Comparison of ENCODE assay signal across 8 cellular contexts in the genomic region with DNA sequence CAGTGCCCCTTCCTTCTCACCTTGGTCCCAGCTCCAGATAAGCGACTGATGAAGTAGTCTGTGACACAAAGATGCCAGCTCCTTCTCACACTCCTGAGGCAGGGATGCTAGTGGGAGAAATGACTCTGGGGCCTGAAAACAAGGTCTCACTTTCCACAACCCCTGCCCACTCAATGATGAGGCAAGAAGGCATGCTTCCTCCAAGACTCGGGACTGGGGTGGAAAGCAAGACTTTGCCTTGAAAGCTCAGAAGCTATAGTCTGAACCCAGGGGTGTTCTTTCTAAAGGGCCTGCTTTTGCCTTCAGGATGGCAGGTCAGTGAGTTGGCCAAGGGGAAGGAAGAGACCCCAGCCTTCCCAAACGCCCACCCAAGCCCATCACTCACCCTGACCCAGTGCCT. TPM values are rescaled to one million over a fixed set of nuclear protein-coding genes. Genes with fewer than 3 reads are reported as not detected.
DNase-seq lines count a peak whose midpoint lies in the region; ATAC-seq and TF ChIP-seq lines count a peak whose summit lies in the region.
"Had no signal": no experiment of that assay in that cellular context is flagged by ENCODE, and none has a peak within 500 bp of the region (broad histone marks: within the 10 kb centered on the region; RNA-seq: fewer than 3 reads in every experiment).

No MANE protein-coding gene starts in this region.

- H3K9me3 Mint-ChIP-seq in activated CD8-positive, alpha-beta T cell treated with anti-CD3 and anti-CD28 coated beads for 36 hours = no peaks in the 10 kb centered on the region
- H3K9me3 Mint-ChIP-seq in stimulated activated naive B cell treated with anti-CD40 and anti-IgM and Interleukin-4, amounts not matched to agents 10 μg/mL and 1 μg/mL and 100 μg/mL, for 72 hours = no peaks in the 10 kb centered on the region

- H3K9ac ChIP-seq in iPS-18a (ENCODE audit: low read length) = no peak overlapping the region

- no peak overlapping the region for H3K27ac ChIP-seq in iPS-18a (ENCODE audit: low read length)

- POLR2A ChIA-PET in activated CD8-positive, alpha-beta T cell treated with anti-CD3 and anti-CD28 coated beads for 36 hours (lab: Charles Lee) = interaction anchor here (0.6 to 4.2 kb wide), 11 partner anchors 8 to 190 kb away, joined by 3 to 48 read pairs (median 10); a partner anchor contains a TSS

- TF ChIP-seq CTCF in HFF-Myc (IDR thresholded peaks at IDR 0.05; ENCODE audit: low read depth, low read length, missing control alignments) = no peak
- TF ChIP-seq CTCF in activated CD8-positive, alpha-beta T cell treated with anti-CD3 and anti-CD28 coated beads for 36 hours (IDR thresholded peaks at IDR 0.05) = no peak

- peak overlapping the region; percentile 82 for H3K4me3 ChIP-seq in HFF-Myc (replicated peaks; ENCODE audit: low read depth, low read length)
- H3K4me3 ChIP-seq in iPS-18a (ENCODE audit: low read length) = peak overlapping the region; percentile 100

- H3K9me3 ChIP-seq in iPS-18a (ENCODE audit: control insufficient read depth, low read depth, low read length) = no peaks in the 10 kb centered on the region

- H3K36me3 ChIP-seq in iPS-18a (ENCODE audit: control insufficient read depth, low read depth, low read length) = peaks cover 14% of the 10 kb centered on the region

- no peak overlapping the region for H3K27ac Mint-ChIP-seq in activated CD8-positive, alpha-beta T cell treated with anti-CD3 and anti-CD28 coated beads for 36 hours
- no peak overlapping the region for H3K27ac Mint-ChIP-seq in stimulated activated naive B cell treated with anti-CD40 and anti-IgM and Interleukin-4, amounts not matched to agents 10 μg/mL and 1 μg/mL and 100 μg/mL, for 72 hours

- intact Hi-C loops in activated CD8-positive, alpha-beta T cell treated with anti-CD3 and anti-CD28 coated beads for 36 hours (cut with micrococcal nuclease) = loop anchor here (5.0 kb wide), 1 partner anchor 51 kb away; no protein-coding TSS in a partner anchor

- peaks cover 3% of the 10 kb centered on the region for H3K4me1 ChIP-seq in iPS-18a (ENCODE audit: control insufficient read depth, low read depth, low read length)

- no peaks in the 10 kb centered on the region for H3K27me3 Mint-ChIP-seq in activated CD8-positive, alpha-beta T cell treated with anti-CD3 and anti-CD28 coated beads for 36 hours
- H3K27me3 Mint-ChIP-seq in stimulated activated naive B cell treated with anti-CD40 and anti-IgM and Interleukin-4, amounts not matched to agents 10 μg/mL and 1 μg/mL and 100 μg/mL, for 72 hours = no peaks in the 10 kb centered on the region

- peaks cover 28% of the 10 kb centered on the region for H3K4me1 Mint-ChIP-seq in activated CD8-positive, alpha-beta T cell treated with anti-CD3 and anti-CD28 coated beads for 36 hours (ENCODE audit: low read depth)
- peaks cover 23 to 36% of the 10 kb centered on the region in 2 donors for H3K4me1 Mint-ChIP-seq in stimulated activated naive B cell treated with anti-CD40 and anti-IgM and Interleukin-4, amounts not matched to agents 10 μg/mL and 1 μg/mL and 100 μg/mL, for 72 hours

- H3K4me3 Mint-ChIP-seq in activated CD8-positive, alpha-beta T cell treated with anti-CD3 and anti-CD28 coated beads for 36 hours = peak overlapping the region; percentile 86
- H3K4me3 Mint-ChIP-seq in stimulated activated naive B cell treated with anti-CD40 and anti-IgM and Interleukin-4, amounts not matched to agents 10 μg/mL and 1 μg/mL and 100 μg/mL, for 72 hours = peak overlapping the region; percentile 93 to 99

- DNase-seq in HFF-Myc (ENCODE audit: extremely low read depth, low read depth) (no peak), NCI-H2107 (lab: John Stamatoyannopoulos, UW) (no peak)
- no peak for DNase-seq in activated CD8-positive, alpha-beta T cell treated with anti-CD3 and anti-CD28 coated beads for 36 hours
- DNase-seq in stimulated activated naive B cell treated with anti-CD40 and anti-IgM and Interleukin-4, amounts not matched to agents 10 μg/mL and 1 μg/mL and 100 μg/mL, for 72 hours = no peak
- DNase-seq: T1000 had no signal

- CTCF ChIA-PET in activated CD8-positive, alpha-beta T cell treated with anti-CD3 and anti-CD28 coated beads for 36 hours (lab: Charles Lee) = interaction anchor here (1.0 to 5.9 kb wide), 15 partner anchors 9 to 147 kb away, joined by 3 to 108 read pairs (median 9); a partner anchor contains a TSS

- no peaks in the 10 kb centered on the region for H3K27me3 ChIP-seq in iPS-18a (ENCODE audit: control insufficient read depth, insufficient read depth, low read length)

- no peak for ATAC-seq in activated CD8-positive, alpha-beta T cell treated with anti-CD3 and anti-CD28 coated beads for 36 hours
- ATAC-seq in stimulated activated naive B cell treated with anti-CD40 and anti-IgM and Interleukin-4, amounts not matched to agents 10 μg/mL and 1 μg/mL and 100 μg/mL, for 72 hours (replicated peaks) = no peak
- ATAC-seq in HG03175 (IDR thresholded peaks at IDR 0.05; ENCODE audit: unreplicated experiment) (no peak), GM18520 (IDR thresholded peaks at IDR 0.05; ENCODE audit: unreplicated experiment) (no peak)

- H3K36me3 Mint-ChIP-seq in activated CD8-positive, alpha-beta T cell treated with anti-CD3 and anti-CD28 coated beads for 36 hours (ENCODE audit: low read depth) = peaks cover 29% of the 10 kb centered on the region
- peaks cover 21 to 31% of the 10 kb centered on the region in 2 donors for H3K36me3 Mint-ChIP-seq in stimulated activated naive B cell treated with anti-CD40 and anti-IgM and Interleukin-4, amounts not matched to agents 10 μg/mL and 1 μg/mL and 100 μg/mL, for 72 hours

RNA-seq across cellular contexts. Expression of a gene that starts 1.4 kb away (rescaled TPM):
- total RNA-seq in activated CD8-positive, alpha-beta T cell treated with anti-CD3 and anti-CD28 coated beads for 36 hours = 10 to 100 TPM in 1 of 2 experiments, 1 to 10 TPM in 1; 7.2 to 10.3 TPM

RNA-seq across cellular contexts. Expression of a gene that starts 1.4 kb away (rescaled TPM):
- total RNA-seq in activated CD8-positive, alpha-beta T cell treated with anti-CD3 and anti-CD28 coated beads for 36 hours = 10 to 100 TPM; 20.3 to 21.9 TPM

RNA-seq across cellular contexts. Expression of a gene that starts 9.0 kb away (rescaled TPM):
- 100 to 1,000 TPM; 111 to 113 TPM for total RNA-seq in activated CD8-positive, alpha-beta T cell treated with anti-CD3 and anti-CD28 coated beads for 36 hours

RNA-seq across cellular contexts. Expression of a gene that starts 16.2 kb away (rescaled TPM):
- 10 to 100 TPM; 50.8 to 53.1 TPM for total RNA-seq in activated CD8-positive, alpha-beta T cell treated with anti-CD3 and anti-CD28 coated beads for 36 hours

RNA-seq across cellular contexts. Expression of a gene that starts 18.0 kb away (rescaled TPM):
- under 1 TPM; 0.36 to 0.43 TPM for total RNA-seq in activated CD8-positive, alpha-beta T cell treated with anti-CD3 and anti-CD28 coated beads for 36 hours
